ENCODE assay signal across 8 cellular contexts in the genomic region with DNA sequence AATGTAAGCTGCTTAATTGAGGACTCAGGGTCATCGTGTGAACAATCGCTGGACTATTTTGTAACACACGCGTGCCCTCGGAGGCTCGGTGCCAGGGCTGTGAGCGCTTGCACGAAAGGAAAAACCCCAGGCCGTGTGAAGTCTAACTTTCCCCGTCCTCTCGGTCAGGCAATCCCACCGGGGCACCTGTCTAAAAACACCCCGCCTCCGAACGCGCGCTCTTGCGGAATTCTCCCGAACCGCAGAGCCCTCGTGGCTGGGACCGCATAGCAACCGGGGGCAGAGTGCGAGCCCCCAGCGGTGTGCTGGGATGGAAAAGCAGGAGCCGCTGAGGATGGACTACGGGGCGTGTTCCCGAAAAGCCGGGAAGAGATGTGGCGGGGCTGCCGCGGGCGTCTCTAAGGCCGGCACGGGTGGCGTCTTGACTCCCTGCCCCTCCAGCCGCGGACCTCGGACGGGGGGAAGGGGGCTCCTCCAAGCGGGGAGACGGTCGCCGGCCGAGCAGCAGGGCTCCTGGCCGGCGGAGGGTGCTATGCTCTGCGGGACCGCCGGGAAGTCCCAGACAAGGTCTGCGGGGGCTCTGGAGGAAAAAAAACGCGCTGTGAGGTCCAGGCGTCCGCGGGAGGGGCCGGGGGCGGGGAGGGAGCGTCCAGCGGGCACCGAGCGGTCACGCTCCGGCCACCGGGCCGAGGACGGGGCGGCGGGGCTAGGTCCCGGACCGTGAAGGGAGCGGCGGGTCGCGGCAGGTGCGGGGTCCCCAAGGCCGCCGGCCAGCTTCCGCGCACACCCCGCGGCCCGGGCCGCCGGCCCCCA. TPM values are rescaled to one million over a fixed set of nuclear protein-coding genes. Genes with fewer than 3 reads are reported as not detected.
A peak's percentile ranks its signal among the peaks of the same experiment; 100 is the strongest.
DNase-seq lines count a peak whose midpoint lies in the region; ATAC-seq and TF ChIP-seq lines count a peak whose summit lies in the region.

No MANE protein-coding gene starts in this region.

- H3K27ac ChIP-seq in Peyer's patch: peak overlapping the region; percentile 93 to 100 (median 98)
- peak overlapping the region; percentile 99 for H3K27ac ChIP-seq in upper lobe of right lung

- POLR2A ChIA-PET in AG04449 (lab: Yijun Ruan, JAX): interaction anchor here (0.7 to 0.8 kb wide), 2 partner anchors 62 to 1348 kb away, joined by 3 read pairs; no protein-coding TSS in a partner anchor

- no peaks in the 10 kb centered on the region for H3K36me3 ChIP-seq in Peyer's patch
- H3K36me3 ChIP-seq in upper lobe of right lung: peaks cover 5% of the 10 kb centered on the region

- H3K4me3 ChIP-seq in AG04449 (ENCODE audit: low read depth, low read length) (peak overlapping the region; percentile 77), Peyer's patch (peak overlapping the region; percentile 68 to 99 (median 79)), upper lobe of right lung (peak overlapping the region; percentile 82)

- DNase-seq in AG04449 (ENCODE audit: low read depth, low spot score) (no peak), Peyer's patch (peak; percentile 58 to 81 (median 74)), activated gamma-delta T cell (lab: John Stamatoyannopoulos, UW) (peak; percentile 45), foreskin melanocyte (peak; percentile 67), omental fat pad (ENCODE audit: low spot score) (peak; percentile 58), upper lobe of right lung (peak; percentile 85)

- TF ChIP-seq POLR2A in Peyer's patch (IDR thresholded peaks at IDR 0.05): no peak

- CTCF ChIA-PET in AG04449 (lab: Yijun Ruan, JAX): interaction anchor here (1.0 to 1.7 kb wide), 2 partner anchors 99 to 107 kb away, joined by 4 to 5 read pairs; no protein-coding TSS in a partner anchor

- H3K9me3 ChIP-seq in Peyer's patch (no peaks in the 10 kb centered on the region), upper lobe of right lung (no peaks in the 10 kb centered on the region)

- H3K4me1 ChIP-seq in Peyer's patch (peaks cover 0 to 9% (median 0%) of the 10 kb centered on the region in 4 donors), upper lobe of right lung (peaks cover 13% of the 10 kb centered on the region)

- intact Hi-C loops in upper lobe of right lung (cut with DNase I): no loop called here

- TF ChIP-seq CTCF in AG04449 (IDR thresholded peaks at IDR 0.05; ENCODE audit: insufficient read depth, low read length, missing control alignments) (peak; percentile 52), Peyer's patch (IDR thresholded peaks at IDR 0.05) (peak in 4 of 6 experiments; percentile 21 to 37 (median 28)), omental fat pad (IDR thresholded peaks at IDR 0.05) (no peak), upper lobe of right lung (IDR thresholded peaks at IDR 0.05) (peak; percentile 29)

- ATAC-seq in GM18498 (IDR thresholded peaks at IDR 0.05; ENCODE audit: unreplicated experiment) (peak; percentile 25), HG03064 (IDR thresholded peaks at IDR 0.05; ENCODE audit: low read depth, unreplicated experiment) (peak; percentile 27), omental fat pad (ENCODE audit: low FRiP score) (peak; percentile 43), upper lobe of right lung (peak; percentile 50)

- H3K27me3 ChIP-seq in Peyer's patch (no peaks in the 10 kb centered on the region), upper lobe of right lung (no peaks in the 10 kb centered on the region)

RNA-seq across cellular contexts. Expression of gene ZBTB21, which starts 0.9 kb away (rescaled TPM):
- total RNA-seq in Peyer's patch (10 to 100 TPM in 2 of 4 donors, 1 to 10 TPM in 2; 6.1 to 20.4 (median 14.1) TPM), omental fat pad (10 to 100 TPM; 11.6 to 27.8 (median 18.9) TPM), upper lobe of right lung (17.8 TPM)

RNA-seq across cellular contexts. Expression of gene C2CD2, which starts 55.4 kb away (rescaled TPM):
- 10 to 100 TPM in 3 of 4 donors, 1 to 10 TPM in 1; 6.7 to 22.3 (median 17.3) TPM for total RNA-seq in Peyer's patch
- total RNA-seq in omental fat pad: 100 to 1,000 TPM in 2 of 4 donors, 10 to 100 TPM in 2; 57.7 to 264 (median 96.4) TPM
- 26.4 TPM for total RNA-seq in upper lobe of right lung

Comparison
In these comparisons a context has a peak if more than half of its experiments do, and no peak if none do; other contexts are left out.
1. CTCF ChIP-seq: peak in AG04449 (single experiment), Peyer's patch (4 of 6) and upper lobe of right lung (single experiment); none in omental fat pad (0 of 3).
2. Peak in every context shown above with its lines, with median percentiles within 50 percentile points of each other: H3K4me3 ChIP-seq and ATAC-seq.